In the genomic region with DNA sequence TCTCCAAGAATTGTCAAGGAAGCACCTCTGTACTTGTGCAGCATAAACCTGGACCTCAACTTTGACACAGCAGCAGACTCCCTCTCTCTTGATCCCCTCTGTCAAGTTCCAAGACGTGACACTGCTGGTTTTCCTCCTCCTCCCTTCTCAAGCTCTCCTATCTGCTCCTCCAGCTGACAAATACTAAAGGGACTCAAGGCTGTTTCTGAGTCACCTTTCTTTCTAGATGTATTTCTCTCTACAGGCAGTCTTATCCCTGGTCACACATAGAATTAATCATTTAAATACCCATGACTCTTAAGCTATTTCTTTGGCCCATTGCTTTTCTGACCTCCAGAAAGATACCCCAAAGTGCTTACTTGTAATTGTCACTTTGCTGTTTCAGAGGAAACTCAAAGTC, we compare ENCODE assay signal across 1 cellular context.
TF ChIP-seq lines count a peak whose summit lies in the region.

No MANE protein-coding gene starts in this region.

TF ChIP-seq in endothelial cell of umbilical vein, 7 proteins besides CTCF, POLR2A, EP300 and RAD21:
- TF ChIP-seq MYC (IDR thresholded peaks at IDR 0.05; ENCODE audit: low read depth, low read length) (no peak), JUN (IDR thresholded peaks at IDR 0.05; ENCODE audit: borderline replicate concordance, insufficient read depth, insufficient read length, low read depth) (no peak), FOS (IDR thresholded peaks at IDR 0.05; ENCODE audit: borderline replicate concordance, insufficient read depth, low read length) (peak; percentile 11), POLR2AphosphoS5 (IDR thresholded peaks at IDR 0.05; ENCODE audit: insufficient read depth, low read depth, low read length) (no peak), GATA2 (IDR thresholded peaks at IDR 0.05; ENCODE audit: insufficient read depth, insufficient read length, low read depth, low read length) (no peak), EZH2 (IDR thresholded peaks at IDR 0.05; ENCODE audit: borderline replicate concordance, low read depth, low read length, severe bottlenecking) (no peak)
- TF ChIP-seq, protein P1, sequence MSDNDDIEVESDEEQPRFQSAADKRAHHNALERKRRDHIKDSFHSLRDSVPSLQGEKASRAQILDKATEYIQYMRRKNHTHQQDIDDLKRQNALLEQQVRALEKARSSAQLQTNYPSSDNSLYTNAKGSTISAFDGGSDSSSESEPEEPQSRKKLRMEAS (IDR thresholded peaks at IDR 0.05; ENCODE audit: insufficient read depth, insufficient read length), result no peak
TF ChIP-seq in endothelial cell of umbilical vein: peak in this region for 1.
